18 cellular contexts compared by ENCODE assay signal in genomic region chr12:26136688-26137087, GRCh38.
"Had no signal": no experiment of that assay in that cellular context is flagged by ENCODE, and none has a peak within 500 bp of the region (broad histone marks: within the 10 kb centered on the region; RNA-seq: fewer than 3 reads in every experiment).

No MANE protein-coding gene starts in this region.

- ATAC-seq: foreskin keratinocyte, gastroesophageal sphincter, heart left ventricle, left cardiac atrium, left lung, left ventricle myocardium superior, lower lobe of right lung had no signal

- H3K4me1 Mint-ChIP-seq: immature natural killer cell had no signal

- H3K4me3 ChIP-seq: colonic mucosa, esophagus muscularis mucosa, gastroesophageal sphincter, heart left ventricle, hepatocyte, left lung, lower lobe of right lung had no signal

- H3K36me3 Mint-ChIP-seq: immature natural killer cell had no signal

- H3K27ac ChIP-seq: colonic mucosa, esophagus muscularis mucosa, foreskin keratinocyte, gastroesophageal sphincter, heart left ventricle, hepatocyte, left lung, lower lobe of right lung had no signal

- H3K4me3 Mint-ChIP-seq: dendritic cell treated with granulocyte-macrophage colony-stimulating factor and Interleukin-4, amounts not matched to agents 40 ng/mL and 50 ng/mL, for 4 days; immature natural killer cell had no signal

- DNase-seq: colonic mucosa; cortex of kidney; effector CD8-positive, alpha-beta T cell; foreskin keratinocyte; heart left ventricle; hypothalamus; immature natural killer cell; islet precursor cell; left cardiac atrium; left lung; left ventricle myocardium superior; lower lobe of right lung; mesendoderm; midbrain had no signal

- H3K9me3 ChIP-seq: colonic mucosa, esophagus muscularis mucosa, gastroesophageal sphincter, heart left ventricle, left lung, lower lobe of right lung had no signal

- H3K27me3 ChIP-seq: colonic mucosa, esophagus muscularis mucosa, gastroesophageal sphincter, heart left ventricle, hepatocyte, left lung had no signal

- H3K9me3 Mint-ChIP-seq: dendritic cell treated with granulocyte-macrophage colony-stimulating factor and Interleukin-4, amounts not matched to agents 40 ng/mL and 50 ng/mL, for 4 days; immature natural killer cell had no signal

- H3K4me1 ChIP-seq: colonic mucosa, foreskin keratinocyte had no signal

- H3K27ac Mint-ChIP-seq: dendritic cell treated with granulocyte-macrophage colony-stimulating factor and Interleukin-4, amounts not matched to agents 40 ng/mL and 50 ng/mL, for 4 days; immature natural killer cell had no signal

- H3K36me3 ChIP-seq: colonic mucosa, esophagus muscularis mucosa, gastroesophageal sphincter, heart left ventricle, left lung, lower lobe of right lung had no signal
